ENCODE assay signal across 10 cellular contexts in the genomic region with DNA sequence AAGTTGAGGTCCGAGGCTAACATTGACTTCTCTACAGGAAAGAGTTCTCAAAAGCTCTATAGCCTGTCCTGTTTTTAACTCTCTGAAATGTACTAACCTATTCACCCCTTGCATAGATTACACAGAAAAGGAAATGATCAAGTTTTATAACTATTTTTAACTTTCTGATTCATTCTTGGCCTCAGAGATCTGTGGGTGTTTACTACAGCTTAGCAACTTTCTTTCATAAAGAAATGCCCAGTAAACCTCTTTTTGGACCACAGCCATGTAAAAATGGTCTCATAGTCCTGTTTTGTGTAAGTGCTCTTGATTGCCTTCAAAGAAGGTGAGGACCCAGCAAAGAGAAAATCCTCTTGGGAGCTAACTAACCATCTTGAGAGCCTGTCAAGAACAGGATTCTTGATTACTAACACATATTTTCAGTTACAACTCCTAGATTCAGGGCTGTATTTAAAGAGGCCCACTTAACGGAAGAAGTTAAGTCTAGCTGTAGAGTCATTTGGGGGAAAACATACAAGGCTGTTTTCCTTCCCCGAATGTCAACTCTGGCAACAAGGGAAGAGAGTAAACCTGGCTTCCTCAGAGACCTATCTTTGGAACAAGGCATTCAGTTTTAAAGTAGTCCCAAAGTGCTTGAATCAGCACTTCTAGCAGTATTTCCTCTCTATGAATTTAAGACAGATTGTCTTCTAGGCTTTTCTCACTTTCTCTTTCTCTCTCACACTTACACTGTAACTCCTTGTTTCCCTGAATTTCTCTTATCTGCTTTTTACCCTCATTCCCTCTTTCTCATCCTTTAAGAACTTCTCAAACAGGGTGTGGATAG.
DNase-seq lines count a peak whose midpoint lies in the region; ATAC-seq and TF ChIP-seq lines count a peak whose summit lies in the region.
"Had no signal": no experiment of that assay in that cellular context is flagged by ENCODE, and none has a peak within 500 bp of the region (broad histone marks: within the 10 kb centered on the region; RNA-seq: fewer than 3 reads in every experiment).

No MANE protein-coding gene starts in this region.

- H3K27me3 ChIP-seq in tibial artery (no peaks in the 10 kb centered on the region), esophagus squamous epithelium (no peaks in the 10 kb centered on the region)

- H3K79me2 ChIP-seq in OCI-LY7 (ENCODE audit: insufficient read depth, low read depth, low read length): no peaks in the 10 kb centered on the region

- intact Hi-C loops in OCI-LY7 (cut with micrococcal nuclease; ENCODE audit: unreplicated experiment) (no loop called here), tibial artery (cut with DNase I; ENCODE audit: low total_unique reads) (no loop called here), esophagus squamous epithelium (cut with DNase I) (no loop called here)

- H3K27ac ChIP-seq in OCI-LY7 (ENCODE audit: low read depth, low read length, poor library complexity, severe bottlenecking): no peak overlapping the region
- no peak overlapping the region for H3K27ac ChIP-seq in tibial artery
- no peak overlapping the region for H3K27ac ChIP-seq in esophagus squamous epithelium
- H3K27ac ChIP-seq: thoracic aorta had no signal

- CTCF ChIA-PET in GM10248 (lab: Yijun Ruan, JAX) (interaction anchor here (0.8 to 3.5 kb wide), 3 partner anchors 12 to 392 kb away, joined by 3 to 12 read pairs (median 3); no protein-coding TSS in a partner anchor), OCI-LY7 (lab: Charles Lee; ENCODE audit: unreplicated experiment) (no interaction called here)

- H3K4me1 ChIP-seq in OCI-LY7 (ENCODE audit: insufficient read depth, low read length, poor library complexity, severe bottlenecking): no peaks in the 10 kb centered on the region
- peaks cover 0 to 13% (median 1%) of the 10 kb centered on the region in 4 donors for H3K4me1 ChIP-seq in tibial artery
- H3K4me1 ChIP-seq in esophagus squamous epithelium: no peaks in the 10 kb centered on the region

- no TSS peak for BruUV-seq in OCI-LY7 (replicated peaks; lab: Mats Ljungman, UMichigan)

- no peak overlapping the region for H2AFZ ChIP-seq in OCI-LY7 (ENCODE audit: low read length)

- DNase-seq in GM10248 (ENCODE audit: extremely low spot score) (peak; percentile 35), GM20000 (ENCODE audit: low spot score) (peak; percentile 39), epithelial cell of esophagus (ENCODE audit: low read depth) (peak; percentile 25), OCI-LY7 (ENCODE audit: low spot score) (no peak), tibial artery (no peak), NCI-H187 treated with DMSO at 0.1 percent for 48 hours (lab: John Stamatoyannopoulos, UW) (no peak), esophagus squamous epithelium (lab: John Stamatoyannopoulos, UW) (no peak)
- DNase-seq: activated B cell treated with CpG ODN at 0.5 μM for 24 hours had no signal

- ATAC-seq in HG03439 (IDR thresholded peaks at IDR 0.05; ENCODE audit: unreplicated experiment): peak; percentile 95

- H3K4me3 ChIP-seq in epithelial cell of esophagus (ENCODE audit: low read length): no peak overlapping the region
- no peak overlapping the region for H3K4me3 ChIP-seq in OCI-LY7 (ENCODE audit: low read depth, low read length, poor library complexity, severe bottlenecking)
- H3K4me3 ChIP-seq in tibial artery: no peak overlapping the region
- H3K4me3 ChIP-seq in esophagus squamous epithelium: no peak overlapping the region
- H3K4me3 ChIP-seq: thoracic aorta had no signal

- no peaks in the 10 kb centered on the region for H3K9me2 ChIP-seq in OCI-LY7 (ENCODE audit: insufficient read depth, low read length)

- H3K9me3 ChIP-seq in OCI-LY7 (ENCODE audit: low read length): no peaks in the 10 kb centered on the region
- H3K9me3 ChIP-seq in tibial artery: peaks cover 0 to 7% (median 5%) of the 10 kb centered on the region in 3 donors
- H3K9me3 ChIP-seq in esophagus squamous epithelium: no peaks in the 10 kb centered on the region
- H3K9me3 ChIP-seq: thoracic aorta had no signal

- H3K36me3 ChIP-seq in OCI-LY7 (ENCODE audit: insufficient read depth, low read length): no peaks in the 10 kb centered on the region
- H3K36me3 ChIP-seq in tibial artery: no peaks in the 10 kb centered on the region
- H3K36me3 ChIP-seq in esophagus squamous epithelium: no peaks in the 10 kb centered on the region
- H3K36me3 ChIP-seq: thoracic aorta had no signal

- no peak for TF ChIP-seq POLR2A in esophagus squamous epithelium (IDR thresholded peaks at IDR 0.05)

- POLR2A ChIA-PET in GM10248 (lab: Yijun Ruan, JAX): interaction anchor here (0.6 kb wide), 1 partner anchor 187 kb away, joined by 4 read pairs; no protein-coding TSS in a partner anchor
- POLR2A ChIA-PET in OCI-LY7 (lab: Charles Lee): interaction anchor here (0.7 kb wide), 1 partner anchor 84 kb away, joined by 3 read pairs; no protein-coding TSS in a partner anchor

- TF ChIP-seq CTCF in GM10248 (IDR thresholded peaks at IDR 0.05; ENCODE audit: control extremely low read depth, extremely low read depth, low read depth, missing control alignments) (no peak), GM20000 (IDR thresholded peaks at IDR 0.05; ENCODE audit: extremely low read depth, missing control alignments) (no peak), epithelial cell of esophagus (IDR thresholded peaks at IDR 0.05; ENCODE audit: insufficient read depth, low read depth, low read length, missing control alignments) (no peak), OCI-LY7 (conservative IDR thresholded peaks at IDR 0.05; ENCODE audit: low read length) (no peak), tibial artery (IDR thresholded peaks at IDR 0.05) (no peak), esophagus squamous epithelium (IDR thresholded peaks at IDR 0.05) (no peak)

- no peak overlapping the region for H3K4me2 ChIP-seq in OCI-LY7 (ENCODE audit: low read length)

- WGBS in esophagus squamous epithelium, 2 donors: 39 to 40% methylated on average over 3 of the region's 3 CpGs

- H4K20me1 ChIP-seq in OCI-LY7 (ENCODE audit: insufficient read depth, low read length): no peaks in the 10 kb centered on the region

Comparison
In these comparisons a context has a peak if more than half of its experiments do, and no peak if none do; other contexts are left out.
1. DNase-seq: peak in GM10248 (single experiment), GM20000 (single experiment) and epithelial cell of esophagus (single experiment); none in OCI-LY7 (single experiment), tibial artery (0 of 2), NCI-H187 treated with DMSO at 0.1 percent for 48 hours (single experiment) and esophagus squamous epithelium (single experiment).